In the genomic region with DNA sequence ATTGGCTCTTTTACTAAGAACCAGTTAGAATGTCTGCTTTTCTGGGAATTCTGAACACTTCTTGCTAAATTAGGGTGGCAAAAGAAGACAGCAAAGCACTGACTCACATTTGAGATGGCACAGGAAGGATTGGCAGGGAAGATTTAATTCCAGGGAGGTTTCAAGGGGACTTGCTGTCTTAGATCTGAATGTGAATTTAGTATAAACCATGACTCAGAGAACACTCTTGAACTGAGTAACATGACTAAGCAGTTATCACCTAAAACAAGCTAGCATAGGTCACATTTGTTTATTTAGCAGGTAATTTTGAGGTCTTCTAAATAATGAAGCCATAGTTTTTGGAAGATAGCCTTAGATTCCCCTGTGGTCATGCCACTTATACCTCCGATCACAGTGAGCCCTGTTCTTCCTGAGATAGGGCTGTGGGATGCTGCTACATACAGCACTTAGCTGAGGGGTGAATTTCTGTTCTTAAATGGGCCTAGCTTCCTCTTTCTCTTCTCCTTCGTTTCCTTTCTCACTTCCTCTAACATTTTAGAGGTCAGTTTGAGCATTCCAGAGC, we compare ENCODE assay signal across 9 cellular contexts.
A peak's percentile ranks its signal among the peaks of the same experiment; 100 is the strongest.
DNase-seq lines count a peak whose midpoint lies in the region; ATAC-seq and TF ChIP-seq lines count a peak whose summit lies in the region.
"Had no signal": no experiment of that assay in that cellular context is flagged by ENCODE, and none has a peak within 500 bp of the region (broad histone marks: within the 10 kb centered on the region; RNA-seq: fewer than 3 reads in every experiment).

No MANE protein-coding gene starts in this region.

- H3K4me3 Mint-ChIP-seq in activated CD4-positive, alpha-beta T cell treated with anti-CD3 and anti-CD28 coated beads, Interleukin-2, amount 10 ng/mL, durations not matched to agents 24 days and 14 days, result no peak overlapping the region

- intact Hi-C loops in activated CD4-positive, alpha-beta T cell treated with anti-CD3 and anti-CD28 coated beads, Interleukin-2, amount 10 ng/mL, durations not matched to agents 24 days and 14 days (cut with micrococcal nuclease), result no loop called here

- peak; percentile 70 for ATAC-seq in GM21529 (IDR thresholded peaks at IDR 0.05; ENCODE audit: unreplicated experiment)

- H3K9me3 Mint-ChIP-seq in activated CD4-positive, alpha-beta T cell treated with anti-CD3 and anti-CD28 coated beads, Interleukin-2, amount 10 ng/mL, durations not matched to agents 24 days and 14 days, result no peaks in the 10 kb centered on the region

- peaks cover 2% of the 10 kb centered on the region for H3K27me3 Mint-ChIP-seq in activated CD4-positive, alpha-beta T cell treated with anti-CD3 and anti-CD28 coated beads, Interleukin-2, amount 10 ng/mL, durations not matched to agents 24 days and 14 days
- H3K27me3 Mint-ChIP-seq: IgD-negative memory B cell had no signal

- no peak for TF ChIP-seq CTCF in fibroblast of mammary gland (conservative IDR thresholded peaks at IDR 0.05; ENCODE audit: control insufficient read depth, insufficient read depth, low read depth, low read length)

- H3K36me3 Mint-ChIP-seq in activated CD4-positive, alpha-beta T cell treated with anti-CD3 and anti-CD28 coated beads, Interleukin-2, amount 10 ng/mL, durations not matched to agents 24 days and 14 days (ENCODE audit: low read depth), result no peaks in the 10 kb centered on the region
- H3K36me3 Mint-ChIP-seq: IgD-negative memory B cell had no signal

- H3K4me3 ChIP-seq in fibroblast of mammary gland (ENCODE audit: control insufficient read depth, low read depth, low read length), result no peak overlapping the region
- H3K4me3 ChIP-seq: cardiac muscle cell had no signal

- H3K4me1 Mint-ChIP-seq in activated CD4-positive, alpha-beta T cell treated with anti-CD3 and anti-CD28 coated beads, Interleukin-2, amount 10 ng/mL, durations not matched to agents 24 days and 14 days, result peaks cover 3% of the 10 kb centered on the region

- DNase-seq in NOMO-1 treated with DMSO at 0.1 percent for 48 hours (lab: John Stamatoyannopoulos, UW; ENCODE audit: unreplicated experiment) (peak; percentile 89), fibroblast of mammary gland (ENCODE audit: low read depth) (peak; percentile 78), NCI-H1436 treated with DMSO at 0.1 percent for 48 hours (lab: John Stamatoyannopoulos, UW) (no peak), retina (no peak)
- no peak for DNase-seq in activated CD4-positive, alpha-beta T cell treated with anti-CD3 and anti-CD28 coated beads, Interleukin-2, amount 10 ng/mL, durations not matched to agents 24 days and 14 days

- H3K27ac ChIP-seq in temporal lobe (ENCODE audit: low read depth, low read length), result peak overlapping the region; percentile 4
- H3K27ac ChIP-seq: cardiac muscle cell had no signal

- no peak overlapping the region for H3K27ac Mint-ChIP-seq in activated CD4-positive, alpha-beta T cell treated with anti-CD3 and anti-CD28 coated beads, Interleukin-2, amount 10 ng/mL, durations not matched to agents 24 days and 14 days
- H3K27ac Mint-ChIP-seq: IgD-negative memory B cell had no signal

Comparison
In these comparisons a context has a peak if more than half of its experiments do, and no peak if none do; other contexts are left out.
1. DNase-seq: peak in NOMO-1 treated with DMSO at 0.1 percent for 48 hours (single experiment) and fibroblast of mammary gland (single experiment); none in NCI-H1436 treated with DMSO at 0.1 percent for 48 hours (single experiment), retina (single experiment) and activated CD4-positive, alpha-beta T cell treated with anti-CD3 and anti-CD28 coated beads, Interleukin-2, amount 10 ng/mL, durations not matched to agents 24 days and 14 days (single experiment).